19 cellular contexts compared by ENCODE assay signal in the genomic region with DNA sequence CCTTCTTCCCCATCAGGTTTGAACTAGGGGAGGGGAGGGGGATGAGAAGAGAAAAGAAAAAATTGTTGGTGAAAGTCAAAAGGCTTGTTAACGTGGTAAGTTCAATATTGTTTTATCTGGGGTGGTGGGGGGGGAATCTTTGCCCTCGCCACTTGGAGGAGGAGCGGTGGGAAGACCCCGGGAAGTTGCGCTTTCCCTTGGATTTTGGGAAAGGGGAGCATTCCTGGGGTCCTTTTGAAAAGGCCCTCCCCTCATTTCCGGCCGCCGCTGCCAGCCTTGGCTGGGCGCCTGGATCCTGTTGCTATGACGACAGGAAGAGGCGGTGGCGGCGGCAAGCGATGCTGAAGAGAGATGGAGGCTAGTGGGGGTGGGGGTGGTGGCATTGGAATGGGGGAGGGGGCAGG. TPM values are rescaled to one million over a fixed set of nuclear protein-coding genes. Genes with fewer than 3 reads are reported as not detected.
DNase-seq lines count a peak whose midpoint lies in the region; ATAC-seq and TF ChIP-seq lines count a peak whose summit lies in the region.
"Had no signal": no experiment of that assay in that cellular context is flagged by ENCODE, and none has a peak within 500 bp of the region (broad histone marks: within the 10 kb centered on the region; RNA-seq: fewer than 3 reads in every experiment).

No MANE protein-coding gene starts in this region.

- no peak overlapping the region for H3K27ac ChIP-seq in cardiac muscle cell
- H3K27ac ChIP-seq in left ventricle myocardium inferior (replicated peaks), result no peak overlapping the region
- H3K27ac ChIP-seq in angular gyrus (ENCODE audit: low read depth, low read length), result peak overlapping the region; percentile 31
- H3K27ac ChIP-seq: HL-60, upper lobe of left lung, WERI-Rb-1 had no signal

- TF ChIP-seq CTCF in cardiac muscle cell (IDR thresholded peaks at IDR 0.05; ENCODE audit: low read depth, low read length) (no peak), left ventricle myocardium inferior (IDR thresholded peaks at IDR 0.05; ENCODE audit: borderline replicate concordance) (no peak)

- H3K9me3 ChIP-seq in cardiac muscle cell (ENCODE audit: low read depth) (no peaks in the 10 kb centered on the region), left ventricle myocardium inferior (replicated peaks) (no peaks in the 10 kb centered on the region), iPS-18c (ENCODE audit: control insufficient read depth, insufficient read depth, low read length) (no peaks in the 10 kb centered on the region)
- H3K9me3 ChIP-seq: HAP-1, upper lobe of left lung had no signal

- H3K4me1 ChIP-seq in cardiac muscle cell (ENCODE audit: low read depth), result no peaks in the 10 kb centered on the region
- no peaks in the 10 kb centered on the region for H3K4me1 ChIP-seq in left ventricle myocardium inferior
- H3K4me1 ChIP-seq: HAP-1 had no signal

- DNase-seq in cardiac muscle cell (ENCODE audit: low read depth in 1 of 2, low spot score in 1 of 2) (peak; percentile 37 to 56), left ventricle myocardium inferior (no peak), NOMO-1 (lab: John Stamatoyannopoulos, UW; ENCODE audit: unreplicated experiment in 2 of 2) (no peak), ecto neural progenitor cell (ENCODE audit: low spot score) (no peak), D341Med (ENCODE audit: low spot score) (no peak)
- DNase-seq: activated CD8-positive, alpha-beta memory T cell treated with anti-CD3 and anti-CD28 coated beads, Interleukin-2, amount 10 ng/mL, durations not matched to agents 7 days and 5 days; immature natural killer cell; NCI-H226; stimulated activated CD4-positive, alpha-beta T cell treated with anti-CD3 and anti-CD28 coated beads, Interleukin-2, amount 100 ng/mL, for 24 hours; WERI-Rb-1 had no signal

- H3K36me3 ChIP-seq in cardiac muscle cell (no peaks in the 10 kb centered on the region), left ventricle myocardium inferior (no peaks in the 10 kb centered on the region)
- H3K36me3 ChIP-seq: HAP-1, upper lobe of left lung, WERI-Rb-1 had no signal

- intact Hi-C loops in left ventricle myocardium inferior (cut with micrococcal nuclease), result no loop called here

- no peak for ATAC-seq in HG03108 (IDR thresholded peaks at IDR 0.05; ENCODE audit: unreplicated experiment)
- ATAC-seq: activated CD8-positive, alpha-beta memory T cell treated with anti-CD3 and anti-CD28 coated beads, Interleukin-2, amount 10 ng/mL, durations not matched to agents 7 days and 5 days; esophagus mucosa had no signal

- H3K4me3 ChIP-seq in cardiac muscle cell (no peak overlapping the region), left ventricle myocardium inferior (no peak overlapping the region), iPS-18c (ENCODE audit: insufficient read depth, low read depth, low read length) (peak overlapping the region; percentile 42)
- H3K4me3 ChIP-seq: HAP-1, upper lobe of left lung had no signal

- H3K27me3 ChIP-seq in cardiac muscle cell (peaks cover 74% of the 10 kb centered on the region), left ventricle myocardium inferior (ENCODE audit: low read depth) (peaks cover 97% of the 10 kb centered on the region)

RNA-seq across cellular contexts. Expression of a gene that starts 4.6 kb away (rescaled TPM):
- total RNA-seq in cardiac muscle cell (0.77 and 1.4 TPM in 2 replicates), left ventricle myocardium inferior (0.16 TPM)
- polyA plus RNA-seq in cardiac muscle cell, result 0.68 and 1.0 TPM in 2 replicates
- total RNA-seq: activated CD8-positive, alpha-beta memory T cell treated with anti-CD3 and anti-CD28 coated beads, Interleukin-2, amount 10 ng/mL, durations not matched to agents 7 days and 5 days; esophagus mucosa; OCI-LY7 had no signal
- polyA plus RNA-seq: immature natural killer cell had no signal

RNA-seq across cellular contexts. Expression of a gene that starts 33.3 kb away (rescaled TPM):
- total RNA-seq in cardiac muscle cell, result 38.4 and 73.1 TPM in 2 replicates
- 30.6 and 61.5 TPM in 2 replicates for polyA plus RNA-seq in cardiac muscle cell
- not detected for total RNA-seq in left ventricle myocardium inferior
- total RNA-seq: activated CD8-positive, alpha-beta memory T cell treated with anti-CD3 and anti-CD28 coated beads, Interleukin-2, amount 10 ng/mL, durations not matched to agents 7 days and 5 days; chondrocyte; esophagus mucosa had no signal
- polyA plus RNA-seq: immature natural killer cell had no signal

RNA-seq across cellular contexts. Expression of a gene that starts 49.1 kb away (rescaled TPM):
- 0.60 and 1.9 TPM in 2 replicates for total RNA-seq in cardiac muscle cell
- polyA plus RNA-seq in cardiac muscle cell, result 0.11 and 0.19 TPM in 2 replicates
- total RNA-seq in left ventricle myocardium inferior, result not detected
- total RNA-seq: activated CD8-positive, alpha-beta memory T cell treated with anti-CD3 and anti-CD28 coated beads, Interleukin-2, amount 10 ng/mL, durations not matched to agents 7 days and 5 days; chondrocyte; esophagus mucosa; OCI-LY7; upper lobe of left lung had no signal
- polyA plus RNA-seq: immature natural killer cell had no signal

Comparison
In these comparisons a context has a peak if more than half of its experiments do, and no peak if none do; other contexts are left out.
1. DNase-seq: peak in cardiac muscle cell (2 of 2); none in left ventricle myocardium inferior (single experiment), NOMO-1 (0 of 2), ecto neural progenitor cell (single experiment) and D341Med (single experiment).
2. RNA of a gene that starts 33.3 kb away (total RNA-seq): 38.4 to 73.1 TPM in cardiac muscle cell; not detected in left ventricle myocardium inferior (single experiment); every median in the first group is over 10 times any median in the second.